In the genomic region with DNA sequence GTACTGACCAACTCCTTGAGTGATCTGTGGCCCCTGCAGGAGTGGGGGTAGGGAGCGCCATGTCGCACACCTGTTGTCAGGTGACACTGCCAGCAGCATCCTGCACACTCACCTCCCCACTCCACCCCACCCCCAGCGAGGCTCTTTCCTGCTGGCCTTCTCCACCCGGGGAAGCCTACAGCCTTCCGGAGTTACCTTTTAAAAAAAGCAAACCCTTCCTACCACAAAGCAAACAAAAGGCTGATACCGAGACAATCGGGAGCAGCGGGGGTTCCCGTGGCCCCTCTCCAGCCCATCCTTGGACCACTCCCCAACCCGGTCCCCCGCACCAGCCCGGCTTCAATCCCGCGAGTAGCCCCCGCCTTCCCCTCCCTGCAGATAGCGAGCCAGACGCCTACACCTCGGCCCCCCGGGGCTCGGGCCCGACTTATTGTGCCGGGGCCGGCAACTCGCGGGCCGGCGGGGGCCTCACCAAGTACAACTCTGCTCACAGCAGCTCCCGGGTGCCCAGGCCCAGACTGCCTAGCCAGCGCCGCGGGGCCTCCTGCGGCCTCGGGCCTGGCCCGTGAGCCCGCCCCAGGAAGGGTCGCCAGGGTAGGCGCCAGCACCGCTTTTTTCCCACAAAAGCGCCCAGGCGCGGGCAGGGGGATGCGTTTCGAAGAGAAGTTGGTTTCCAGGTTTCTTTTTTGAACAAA, we compare ENCODE assay signal across 8 cellular contexts. TPM values are rescaled to one million over a fixed set of nuclear protein-coding genes. Genes with fewer than 3 reads are reported as not detected.
DNase-seq lines count a peak whose midpoint lies in the region; ATAC-seq and TF ChIP-seq lines count a peak whose summit lies in the region.

No MANE protein-coding gene starts in this region.

- no peak for TF ChIP-seq POLR2A in thyroid gland (IDR thresholded peaks at IDR 0.05)

- H3K27me3 Mint-ChIP-seq in endodermal cell (ENCODE audit: insufficient read depth) (peaks cover 21% of the 10 kb centered on the region), naive B cell (no peaks in the 10 kb centered on the region)

- intact Hi-C loops in thyroid gland (cut with DNase I): no loop called here

- peaks cover 13% of the 10 kb centered on the region for H3K4me1 ChIP-seq in endodermal cell (ENCODE audit: control insufficient read depth, insufficient read depth, low read length)
- H3K4me1 ChIP-seq in thyroid gland: peaks cover 16 to 30% of the 10 kb centered on the region in 2 donors

- H3K36me3 ChIP-seq in endodermal cell (ENCODE audit: control insufficient read depth, insufficient read depth, low read length): peaks cover 5% of the 10 kb centered on the region
- no peaks in the 10 kb centered on the region for H3K36me3 ChIP-seq in thyroid gland

- H3K36me3 Mint-ChIP-seq in endodermal cell (ENCODE audit: low read depth): peaks cover 9% of the 10 kb centered on the region
- H3K36me3 Mint-ChIP-seq in naive B cell: no peaks in the 10 kb centered on the region

- peak overlapping the region; percentile 89 for H3K9ac ChIP-seq in endodermal cell (ENCODE audit: extremely low read depth, low read length, poor library complexity, severe bottlenecking)

- no peaks in the 10 kb centered on the region for H3K27me3 ChIP-seq in endodermal cell (ENCODE audit: control insufficient read depth, insufficient read depth, low read length, poor library complexity, severe bottlenecking)
- no peaks in the 10 kb centered on the region for H3K27me3 ChIP-seq in thyroid gland

- 0% methylated on average over 11 to 43 of the region's 43 CpGs for WGBS in endodermal cell (ENCODE audit: insufficient coverage in 1 of 2, insufficient read length in 1 of 2), 2 experiments
- 0 to 3% methylated on average over 10 to 17 of the region's 43 CpGs for WGBS in thyroid gland, 2 donors

- H3K4me3 ChIP-seq in endodermal cell (ENCODE audit: low read length) (peak overlapping the region; percentile 85), thyroid gland (replicated peaks in 1 of 3) (peak overlapping the region; percentile 55 to 71 (median 65))

- H3K9me3 Mint-ChIP-seq in endodermal cell: no peaks in the 10 kb centered on the region
- H3K9me3 Mint-ChIP-seq in naive B cell: no peaks in the 10 kb centered on the region

- H3K27ac Mint-ChIP-seq in endodermal cell (peak overlapping the region; percentile 88), naive B cell (peak overlapping the region; percentile 57 to 94 (median 86))

- H3K4me3 Mint-ChIP-seq in endodermal cell: peak overlapping the region; percentile 78
- H3K4me3 Mint-ChIP-seq in naive B cell: peak overlapping the region; percentile 83 to 94 (median 88)

- H3K9me3 ChIP-seq in endodermal cell (ENCODE audit: control insufficient read depth, low read length): no peaks in the 10 kb centered on the region
- no peaks in the 10 kb centered on the region for H3K9me3 ChIP-seq in thyroid gland

- H3K27ac ChIP-seq in endodermal cell (ENCODE audit: low read depth, low read length): peak overlapping the region; percentile 77
- H3K27ac ChIP-seq in thyroid gland: peak overlapping the region; percentile 79 to 87 (median 84)

- H3K4me1 Mint-ChIP-seq in endodermal cell: peaks cover 62% of the 10 kb centered on the region
- peaks cover 37 to 60% (median 58%) of the 10 kb centered on the region in 3 donors for H3K4me1 Mint-ChIP-seq in naive B cell

- TF ChIP-seq CTCF in endodermal cell (conservative IDR thresholded peaks at IDR 0.05) (no peak), thyroid gland (IDR thresholded peaks at IDR 0.05) (no peak)

- DNase-seq in EH (ENCODE audit: low read depth) (peak; percentile 47), NAMALWA (ENCODE audit: low spot score) (peak; percentile 45), endodermal cell (peak; percentile 94), naive B cell (peak; percentile 32), thyroid gland (peak; percentile 86 to 87), HPDE6-E6E7 (ENCODE audit: extremely low spot score) (no peak)
- DNase-seq in activated CD4-positive, alpha-beta T cell treated with anti-CD3 and anti-CD28 coated beads for 4 hours: peak; percentile 29 to 35

- ATAC-seq in GM21825 (IDR thresholded peaks at IDR 0.05; ENCODE audit: unreplicated experiment) (peak; percentile 34), naive B cell (ENCODE audit: low read depth in 2 of 2) (peak; percentile 29 to 39)

RNA-seq across cellular contexts. Expression of a gene that starts 0.7 kb away (rescaled TPM):
- 100 to 1,000 TPM; 256 to 288 TPM for total RNA-seq in endodermal cell
- polyA plus RNA-seq in endodermal cell (2013, experiment 1 of 2): 253 TPM
- polyA plus RNA-seq in endodermal cell (2013, experiment 2 of 2): 265 TPM
- 100 to 1,000 TPM in 5 of 6 donors, 10 to 100 TPM in 1; 85.2 to 170 (median 120) TPM for polyA plus RNA-seq in naive B cell (ENCODE audit: low read depth in 6 of 6)
- total RNA-seq in thyroid gland: 100 to 1,000 TPM; 149 to 242 (median 227) TPM

RNA-seq across cellular contexts. Expression of a gene that starts 48.8 kb away (rescaled TPM):
- total RNA-seq in endodermal cell (not detected), thyroid gland (not detected)
- polyA plus RNA-seq in endodermal cell (2013, experiment 1 of 2): not detected
- polyA plus RNA-seq in endodermal cell (2013, experiment 2 of 2): not detected
- not detected for polyA plus RNA-seq in naive B cell (ENCODE audit: low read depth in 6 of 6)

RNA-seq across cellular contexts. Expression of a gene that starts 53.8 kb away (rescaled TPM):
- total RNA-seq in endodermal cell (not detected), thyroid gland (not detected)
- not detected for polyA plus RNA-seq in endodermal cell (2013, experiment 1 of 2)
- not detected for polyA plus RNA-seq in endodermal cell (2013, experiment 2 of 2)
- not detected for polyA plus RNA-seq in naive B cell (ENCODE audit: low read depth in 6 of 6)
